Comparison of ENCODE assay signal across 21 cellular contexts in the genomic region with DNA sequence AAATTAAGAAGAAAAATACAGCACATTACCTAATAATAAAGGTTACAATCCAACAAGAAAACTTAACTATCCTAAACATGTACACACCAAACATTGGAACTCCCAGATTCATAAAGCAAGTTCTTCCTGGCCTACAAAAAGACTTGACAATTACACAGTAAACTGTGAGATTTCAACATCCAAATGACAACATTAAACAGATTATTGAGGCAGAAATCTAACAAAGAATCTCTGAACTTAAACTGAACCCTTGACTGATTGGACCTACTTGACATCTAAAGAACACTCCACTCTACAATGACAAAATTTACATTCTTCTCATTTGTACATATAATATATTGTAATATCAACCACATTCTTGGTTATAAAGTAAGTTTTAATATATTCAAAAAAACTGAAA.
"Had no signal": no experiment of that assay in that cellular context is flagged by ENCODE, and none has a peak within 500 bp of the region (broad histone marks: within the 10 kb centered on the region; RNA-seq: fewer than 3 reads in every experiment).

No MANE protein-coding gene starts in this region.

- H3K27ac ChIP-seq: HL-60, KMS-11, RWPE1 had no signal

- H3K9me3 ChIP-seq: SK-N-SH had no signal

- H3K9ac ChIP-seq: KMS-11, SK-N-SH had no signal

- H3K9me2 ChIP-seq: SK-N-SH had no signal

- DNase-seq: MV-4-11, NCI-H1048, NCI-H1105, NCI-H1417, NCI-H1436 treated with DMSO at 0.1 percent for 48 hours, NCI-H1694, NCI-H187 treated with DMSO at 0.1 percent for 48 hours, NCI-H2081, NCI-H2107, NCI-H2227 treated with DMSO at 0.1 percent for 48 hours, NCI-H510A, NCI-H524 treated with DMSO at 0.1 percent for 48 hours, NCI-H69, NCI-H774, PC-3, SHP77, SK-N-SH had no signal

- H3K4me3 ChIP-seq: K562 had no signal

- H3K4me2 ChIP-seq: KMS-11, SK-N-SH had no signal
